ENCODE assay signal across 34 cellular contexts in genomic region chr6:81640891-81641290, GRCh38.
"Had no signal": no experiment of that assay in that cellular context is flagged by ENCODE, and none has a peak within 500 bp of the region (broad histone marks: within the 10 kb centered on the region; RNA-seq: fewer than 3 reads in every experiment).

No MANE protein-coding gene starts in this region.

- DNase-seq: Karpas-422, Kasumi-1, MG63, MM.1S, MV-4-11, NCI-H1048, NCI-H1092, NCI-H1092 treated with DMSO at 0.1 percent for 48 hours, NCI-H1105, NCI-H1105 treated with DMSO at 0.1 percent for 48 hours, NCI-H1417, NCI-H1417 treated with DMSO at 0.1 percent for 48 hours, NCI-H1436, NCI-H1436 treated with DMSO at 0.1 percent for 48 hours, NCI-H146, NCI-H1694, NCI-H1694 treated with DMSO at 0.1 percent for 48 hours, NCI-H187, NCI-H187 treated with DMSO at 0.1 percent for 48 hours, NCI-H1930, NCI-H2029, NCI-H2029 treated with DMSO at 0.1 percent for 48 hours, NCI-H2081, NCI-H2081 treated with DMSO at 0.1 percent for 48 hours, NCI-H2107, NCI-H2171, NCI-H2171 treated with DMSO at 0.1 percent for 48 hours, NCI-H2227 treated with DMSO at 0.1 percent for 48 hours, NCI-H226, NCI-H345, NCI-H446, NCI-H446 treated with DMSO at 0.1 percent for 48 hours, NCI-H510A, NCI-H510A treated with DMSO at 0.1 percent for 48 hours had no signal

- H3K27me3 ChIP-seq: MG63 had no signal

- H3K4me3 ChIP-seq: MG63 had no signal

- H3K36me3 ChIP-seq: MG63 had no signal
